In genomic region chr7:392822-393221, GRCh38 we compare ENCODE assay signal across 9 cellular contexts.
"Had no signal": no experiment of that assay in that cellular context is flagged by ENCODE, and none has a peak within 500 bp of the region (broad histone marks: within the 10 kb centered on the region; RNA-seq: fewer than 3 reads in every experiment).

No MANE protein-coding gene starts in this region.

- H2AFZ ChIP-seq: GM23338 had no signal

- FAIRE-seq: H1, H54 had no signal

- H3K27ac ChIP-seq: HL-60 had no signal

- ATAC-seq: GM23338 had no signal

- DNase-seq: H9, HCEC 1CT, HFFc6, IMR-90 had no signal

- H3K4me3 ChIP-seq: GM23338, K562 had no signal

- H3K4me2 ChIP-seq: GM23338 had no signal
